ENCODE assay signal across 1 cellular context in the genomic region with DNA sequence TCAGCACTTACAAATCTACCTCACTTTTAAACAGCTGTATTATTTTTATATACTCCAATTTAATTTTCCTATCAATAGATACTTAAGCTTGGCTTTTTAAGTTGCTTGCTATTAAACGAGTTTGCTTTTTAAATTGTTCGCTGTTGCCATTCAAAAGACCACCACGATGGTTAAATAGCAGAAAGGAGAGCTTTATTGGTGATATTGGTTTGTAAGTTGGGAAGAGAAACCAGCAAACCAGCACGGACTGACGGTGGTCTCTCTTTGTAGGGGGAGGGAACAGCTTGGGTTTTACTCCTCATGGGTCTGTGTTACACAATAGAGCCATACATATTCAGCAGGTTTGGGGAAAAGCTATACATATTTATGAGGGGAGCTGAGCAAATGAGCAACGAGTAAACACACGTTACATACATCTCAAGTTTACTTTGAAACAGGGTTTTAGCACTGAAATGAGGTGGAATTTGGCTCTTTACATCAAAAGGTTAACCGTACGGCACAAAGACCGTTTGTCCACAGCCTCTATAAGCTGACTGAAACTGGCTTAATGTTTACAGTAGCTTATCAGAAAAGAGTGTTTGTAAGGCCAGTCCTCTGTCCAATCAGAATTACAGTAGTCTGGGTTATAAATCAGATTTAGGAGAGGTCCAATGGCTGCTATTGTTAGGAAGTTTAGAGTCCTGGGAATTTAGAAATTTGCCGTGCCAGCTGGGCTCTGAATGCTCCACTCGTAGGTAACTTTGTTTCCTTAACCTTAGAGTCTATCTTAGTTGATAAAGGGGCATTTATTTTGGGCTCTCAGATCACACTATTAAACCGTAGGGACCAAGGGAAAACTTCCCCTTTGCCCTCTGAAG.
TF ChIP-seq lines count a peak whose summit lies in the region.

No MANE protein-coding gene starts in this region.

TF ChIP-seq in HepG2, 621 proteins besides CTCF, POLR2A, EP300 and RAD21 (continued from another document and continues in another):
- TF ChIP-seq, protein P1, sequence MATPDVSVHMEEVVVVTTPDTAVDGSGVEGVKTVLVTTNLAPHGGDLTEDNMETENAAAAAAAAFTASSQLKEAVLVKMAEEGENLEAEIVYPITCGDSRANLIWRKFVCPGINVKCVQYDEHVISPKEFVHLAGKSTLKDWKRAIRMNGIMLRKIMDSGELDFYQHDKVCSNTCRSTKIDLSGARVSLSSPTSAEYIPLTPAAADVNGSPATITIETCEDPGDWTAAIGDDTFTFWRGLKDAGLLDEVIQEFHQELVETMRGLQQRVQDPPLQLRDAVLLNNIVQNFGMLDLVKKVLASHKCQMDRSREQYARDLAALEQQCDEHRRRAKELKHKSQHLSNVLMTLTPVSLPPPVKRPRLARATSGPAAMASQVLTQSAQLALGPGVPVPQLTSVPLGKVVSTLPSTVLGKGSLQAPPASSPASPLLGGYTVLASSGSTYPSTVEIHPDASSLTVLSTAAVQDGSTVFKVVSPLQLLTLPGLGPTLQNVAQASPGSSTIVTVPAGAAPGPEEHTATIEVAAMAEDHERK (CRISPR knock-in tag; IDR thresholded peaks at IDR 0.05; ENCODE audit: low read depth) = 0 out of 2 replicates have a peak, but pooled peaks have one; percentile 8
- TF ChIP-seq, protein P2, sequence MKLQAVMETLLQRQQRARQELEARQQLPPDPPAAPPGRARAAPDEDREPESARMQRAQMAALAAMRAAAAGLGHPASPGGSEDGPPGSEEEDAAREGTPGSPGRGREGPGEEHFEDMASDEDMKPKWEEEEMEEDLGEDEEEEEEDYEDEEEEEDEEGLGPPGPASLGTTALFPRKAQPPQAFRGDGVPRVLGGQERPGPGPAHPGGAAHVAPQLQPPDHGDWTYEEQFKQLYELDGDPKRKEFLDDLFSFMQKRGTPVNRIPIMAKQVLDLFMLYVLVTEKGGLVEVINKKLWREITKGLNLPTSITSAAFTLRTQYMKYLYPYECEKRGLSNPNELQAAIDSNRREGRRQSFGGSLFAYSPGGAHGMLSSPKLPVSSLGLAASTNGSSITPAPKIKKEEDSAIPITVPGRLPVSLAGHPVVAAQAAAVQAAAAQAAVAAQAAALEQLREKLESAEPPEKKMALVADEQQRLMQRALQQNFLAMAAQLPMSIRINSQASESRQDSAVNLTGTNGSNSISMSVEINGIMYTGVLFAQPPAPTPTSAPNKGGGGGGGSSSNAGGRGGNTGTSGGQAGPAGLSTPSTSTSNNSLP (IDR thresholded peaks at IDR 0.05; ENCODE audit: low read depth, low read length) = peak; percentile 97
- TF ChIP-seq ZNF879 (CRISPR knock-in tag; IDR thresholded peaks at IDR 0.05) (0 out of 2 replicates have a peak, but pooled peaks have one; percentile 24), ZNF180 (CRISPR knock-in tag; IDR thresholded peaks at IDR 0.05; ENCODE audit: borderline replicate concordance, low read depth) (no peak), KDM3A (CRISPR knock-in tag; IDR thresholded peaks at IDR 0.05; ENCODE audit: low read depth) (no peak; the same call in 1 of the 2 replicates), ZNF350 (CRISPR knock-in tag; IDR thresholded peaks at IDR 0.05; ENCODE audit: borderline replicate concordance, low read depth) (no peak), PCBP2 (optimal IDR thresholded peaks at IDR 0.05; ENCODE audit: low read depth, low read length, poor library complexity, severe bottlenecking) (no peak), RFX1 (IDR thresholded peaks at IDR 0.05) (no peak), ATM (IDR thresholded peaks at IDR 0.05; ENCODE audit: borderline replicate concordance) (peak; percentile 82; the same call in 1 of the 2 replicates), SIN3A (IDR thresholded peaks at IDR 0.05; ENCODE audit: borderline replicate concordance, low read depth, low read length) (no peak), SRY (CRISPR knock-in tag; IDR thresholded peaks at IDR 0.05) (no peak; the same call in 1 of the 2 replicates), ZSCAN22 (CRISPR knock-in tag; IDR thresholded peaks at IDR 0.05) (peak; percentile 60; the same call in 1 of the 2 replicates), SMYD3 (CRISPR knock-in tag; IDR thresholded peaks at IDR 0.05) (0 out of 2 replicates have a peak, but pooled peaks have one; percentile 57), HNF4G (IDR thresholded peaks at IDR 0.05; ENCODE audit: borderline replicate concordance, low read depth, low read length) (peak; percentile 96), HNF4G (CRISPR knock-in tag; IDR thresholded peaks at IDR 0.05; ENCODE audit: borderline replicate concordance, low read depth) (peak; percentile 90), SOX6 (IDR thresholded peaks at IDR 0.05) (no peak), SOX6 (CRISPR knock-in tag; IDR thresholded peaks at IDR 0.05) (peak; percentile 98), FOXM1 (CRISPR knock-in tag; IDR thresholded peaks at IDR 0.05) (no peak), YEATS4 (CRISPR knock-in tag; IDR thresholded peaks at IDR 0.05; ENCODE audit: borderline replicate concordance) (no peak; the same call in 1 of the 2 replicates), TBL1XR1 (IDR thresholded peaks at IDR 0.05; ENCODE audit: borderline replicate concordance, low read length, partially characterized antibody) (no peak), ZNF33A (CRISPR knock-in tag; IDR thresholded peaks at IDR 0.05; ENCODE audit: borderline replicate concordance) (peak; percentile 72; the same call in 1 of the 2 replicates), ZNF841 (CRISPR knock-in tag; IDR thresholded peaks at IDR 0.05; ENCODE audit: borderline replicate concordance) (no peak), DNMT3B (CRISPR knock-in tag; conservative IDR thresholded peaks at IDR 0.05) (no peak), ZNF615 (CRISPR knock-in tag; IDR thresholded peaks at IDR 0.05; ENCODE audit: borderline replicate concordance) (no peak), ZFP82 (CRISPR knock-in tag; IDR thresholded peaks at IDR 0.05; ENCODE audit: borderline replicate concordance) (no peak), SMC3 (IDR thresholded peaks at IDR 0.05; ENCODE audit: low read length) (no peak), KDM5B (CRISPR knock-in tag; IDR thresholded peaks at IDR 0.05; ENCODE audit: borderline replicate concordance) (no peak), NAIF1 (CRISPR knock-in tag; IDR thresholded peaks at IDR 0.05; ENCODE audit: borderline replicate concordance) (no peak), RFX3 (CRISPR knock-in tag; IDR thresholded peaks at IDR 0.05) (no peak), TEAD3 (CRISPR knock-in tag; optimal IDR thresholded peaks at IDR 0.05; ENCODE audit: borderline replicate concordance) (peak; percentile 97), ZNF563 (CRISPR knock-in tag; IDR thresholded peaks at IDR 0.05) (no peak), ZNF558 (CRISPR knock-in tag; IDR thresholded peaks at IDR 0.05; ENCODE audit: borderline replicate concordance) (no peak), TEAD2 (CRISPR knock-in tag; IDR thresholded peaks at IDR 0.05) (no peak), MAFG (CRISPR knock-in tag; IDR thresholded peaks at IDR 0.05) (no peak), ZBTB21 (CRISPR knock-in tag; IDR thresholded peaks at IDR 0.05) (peak; percentile 64), CBX1 (IDR thresholded peaks at IDR 0.05; ENCODE audit: low read depth) (no peak)
- TF ChIP-seq, protein P3, sequence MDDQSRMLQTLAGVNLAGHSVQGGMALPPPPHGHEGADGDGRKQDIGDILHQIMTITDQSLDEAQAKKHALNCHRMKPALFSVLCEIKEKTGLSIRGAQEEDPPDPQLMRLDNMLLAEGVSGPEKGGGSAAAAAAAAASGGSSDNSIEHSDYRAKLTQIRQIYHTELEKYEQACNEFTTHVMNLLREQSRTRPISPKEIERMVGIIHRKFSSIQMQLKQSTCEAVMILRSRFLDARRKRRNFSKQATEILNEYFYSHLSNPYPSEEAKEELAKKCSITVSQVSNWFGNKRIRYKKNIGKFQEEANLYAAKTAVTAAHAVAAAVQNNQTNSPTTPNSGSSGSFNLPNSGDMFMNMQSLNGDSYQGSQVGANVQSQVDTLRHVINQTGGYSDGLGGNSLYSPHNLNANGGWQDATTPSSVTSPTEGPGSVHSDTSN (CRISPR knock-in tag; IDR thresholded peaks at IDR 0.05; ENCODE audit: borderline replicate concordance) = no peak
- TF ChIP-seq, protein P4, sequence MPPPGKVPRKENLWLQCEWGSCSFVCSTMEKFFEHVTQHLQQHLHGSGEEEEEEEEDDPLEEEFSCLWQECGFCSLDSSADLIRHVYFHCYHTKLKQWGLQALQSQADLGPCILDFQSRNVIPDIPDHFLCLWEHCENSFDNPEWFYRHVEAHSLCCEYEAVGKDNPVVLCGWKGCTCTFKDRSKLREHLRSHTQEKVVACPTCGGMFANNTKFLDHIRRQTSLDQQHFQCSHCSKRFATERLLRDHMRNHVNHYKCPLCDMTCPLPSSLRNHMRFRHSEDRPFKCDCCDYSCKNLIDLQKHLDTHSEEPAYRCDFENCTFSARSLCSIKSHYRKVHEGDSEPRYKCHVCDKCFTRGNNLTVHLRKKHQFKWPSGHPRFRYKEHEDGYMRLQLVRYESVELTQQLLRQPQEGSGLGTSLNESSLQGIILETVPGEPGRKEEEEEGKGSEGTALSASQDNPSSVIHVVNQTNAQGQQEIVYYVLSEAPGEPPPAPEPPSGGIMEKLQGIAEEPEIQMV (CRISPR knock-in tag; IDR thresholded peaks at IDR 0.05; ENCODE audit: low read depth) = 0 out of 2 replicates have a peak, but pooled peaks have one; percentile 51
- TF ChIP-seq, protein P5, sequence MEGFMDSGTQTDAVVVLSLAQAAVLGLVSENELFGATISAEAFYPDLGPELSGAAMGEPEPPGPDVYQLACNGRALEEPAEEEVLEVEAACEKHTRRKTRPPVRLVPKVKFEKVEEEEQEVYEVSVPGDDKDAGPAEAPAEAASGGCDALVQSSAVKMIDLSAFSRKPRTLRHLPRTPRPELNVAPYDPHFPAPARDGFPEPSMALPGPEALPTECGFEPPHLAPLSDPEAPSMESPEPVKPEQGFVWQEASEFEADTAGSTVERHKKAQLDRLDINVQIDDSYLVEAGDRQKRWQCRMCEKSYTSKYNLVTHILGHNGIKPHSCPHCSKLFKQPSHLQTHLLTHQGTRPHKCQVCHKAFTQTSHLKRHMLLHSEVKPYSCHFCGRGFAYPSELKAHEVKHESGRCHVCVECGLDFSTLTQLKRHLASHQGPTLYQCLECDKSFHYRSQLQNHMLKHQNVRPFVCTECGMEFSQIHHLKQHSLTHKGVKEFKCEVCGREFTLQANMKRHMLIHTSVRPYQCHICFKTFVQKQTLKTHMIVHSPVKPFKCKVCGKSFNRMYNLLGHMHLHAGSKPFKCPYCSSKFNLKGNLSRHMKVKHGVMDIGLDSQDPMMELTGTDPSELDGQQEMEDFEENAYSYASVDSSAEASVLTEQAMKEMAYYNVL (CRISPR knock-in tag; IDR thresholded peaks at IDR 0.05; ENCODE audit: borderline replicate concordance) = peak; percentile 86
- TF ChIP-seq, protein P6, sequence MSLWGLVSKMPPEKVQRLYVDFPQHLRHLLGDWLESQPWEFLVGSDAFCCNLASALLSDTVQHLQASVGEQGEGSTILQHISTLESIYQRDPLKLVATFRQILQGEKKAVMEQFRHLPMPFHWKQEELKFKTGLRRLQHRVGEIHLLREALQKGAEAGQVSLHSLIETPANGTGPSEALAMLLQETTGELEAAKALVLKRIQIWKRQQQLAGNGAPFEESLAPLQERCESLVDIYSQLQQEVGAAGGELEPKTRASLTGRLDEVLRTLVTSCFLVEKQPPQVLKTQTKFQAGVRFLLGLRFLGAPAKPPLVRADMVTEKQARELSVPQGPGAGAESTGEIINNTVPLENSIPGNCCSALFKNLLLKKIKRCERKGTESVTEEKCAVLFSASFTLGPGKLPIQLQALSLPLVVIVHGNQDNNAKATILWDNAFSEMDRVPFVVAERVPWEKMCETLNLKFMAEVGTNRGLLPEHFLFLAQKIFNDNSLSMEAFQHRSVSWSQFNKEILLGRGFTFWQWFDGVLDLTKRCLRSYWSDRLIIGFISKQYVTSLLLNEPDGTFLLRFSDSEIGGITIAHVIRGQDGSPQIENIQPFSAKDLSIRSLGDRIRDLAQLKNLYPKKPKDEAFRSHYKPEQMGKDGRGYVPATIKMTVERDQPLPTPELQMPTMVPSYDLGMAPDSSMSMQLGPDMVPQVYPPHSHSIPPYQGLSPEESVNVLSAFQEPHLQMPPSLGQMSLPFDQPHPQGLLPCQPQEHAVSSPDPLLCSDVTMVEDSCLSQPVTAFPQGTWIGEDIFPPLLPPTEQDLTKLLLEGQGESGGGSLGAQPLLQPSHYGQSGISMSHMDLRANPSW (CRISPR knock-in tag; IDR thresholded peaks at IDR 0.05; ENCODE audit: borderline replicate concordance) = peak; percentile 61
- TF ChIP-seq, protein P7, sequence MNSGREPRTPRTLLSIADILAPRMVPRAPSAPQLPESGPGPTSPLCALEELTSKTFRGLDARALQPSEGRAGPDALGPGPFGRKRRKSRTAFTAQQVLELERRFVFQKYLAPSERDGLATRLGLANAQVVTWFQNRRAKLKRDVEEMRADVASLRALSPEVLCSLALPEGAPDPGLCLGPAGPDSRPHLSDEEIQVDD (CRISPR knock-in tag; IDR thresholded peaks at IDR 0.05; ENCODE audit: borderline replicate concordance) = 0 out of 2 replicates have a peak, but pooled peaks have one; percentile 38
- TF ChIP-seq, protein P8, sequence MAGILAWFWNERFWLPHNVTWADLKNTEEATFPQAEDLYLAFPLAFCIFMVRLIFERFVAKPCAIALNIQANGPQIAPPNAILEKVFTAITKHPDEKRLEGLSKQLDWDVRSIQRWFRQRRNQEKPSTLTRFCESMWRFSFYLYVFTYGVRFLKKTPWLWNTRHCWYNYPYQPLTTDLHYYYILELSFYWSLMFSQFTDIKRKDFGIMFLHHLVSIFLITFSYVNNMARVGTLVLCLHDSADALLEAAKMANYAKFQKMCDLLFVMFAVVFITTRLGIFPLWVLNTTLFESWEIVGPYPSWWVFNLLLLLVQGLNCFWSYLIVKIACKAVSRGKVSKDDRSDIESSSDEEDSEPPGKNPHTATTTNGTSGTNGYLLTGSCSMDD (CRISPR knock-in tag; IDR thresholded peaks at IDR 0.05) = no peak
- TF ChIP-seq, protein P9, sequence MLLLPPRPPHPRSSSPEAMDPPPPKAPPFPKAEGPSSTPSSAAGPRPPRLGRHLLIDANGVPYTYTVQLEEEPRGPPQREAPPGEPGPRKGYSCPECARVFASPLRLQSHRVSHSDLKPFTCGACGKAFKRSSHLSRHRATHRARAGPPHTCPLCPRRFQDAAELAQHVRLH (CRISPR knock-in tag; IDR thresholded peaks at IDR 0.05; ENCODE audit: borderline replicate concordance, low read depth) = peak; percentile 37; the same call in 1 of the 2 replicates
- TF ChIP-seq, protein P10, sequence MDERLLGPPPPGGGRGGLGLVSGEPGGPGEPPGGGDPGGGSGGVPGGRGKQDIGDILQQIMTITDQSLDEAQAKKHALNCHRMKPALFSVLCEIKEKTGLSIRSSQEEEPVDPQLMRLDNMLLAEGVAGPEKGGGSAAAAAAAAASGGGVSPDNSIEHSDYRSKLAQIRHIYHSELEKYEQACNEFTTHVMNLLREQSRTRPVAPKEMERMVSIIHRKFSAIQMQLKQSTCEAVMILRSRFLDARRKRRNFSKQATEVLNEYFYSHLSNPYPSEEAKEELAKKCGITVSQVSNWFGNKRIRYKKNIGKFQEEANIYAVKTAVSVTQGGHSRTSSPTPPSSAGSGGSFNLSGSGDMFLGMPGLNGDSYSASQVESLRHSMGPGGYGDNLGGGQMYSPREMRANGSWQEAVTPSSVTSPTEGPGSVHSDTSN (CRISPR knock-in tag; IDR thresholded peaks at IDR 0.05) = no peak
